ENCODE assay signal across 8 cellular contexts in genomic region chr9:35791321-35791921, GRCh38. TPM values are rescaled to one million over a fixed set of nuclear protein-coding genes. Genes with fewer than 3 reads are reported as not detected.
DNase-seq lines count a peak whose midpoint lies in the region; ATAC-seq and TF ChIP-seq lines count a peak whose summit lies in the region.

Gene NPR2, plus strand, starts transcription at chr9:35791591. Its CDS starts 818 bp downstream, at chr9:35792409.

- peaks cover 0 to 3% of the 10 kb centered on the region in 2 experiments for H3K36me3 ChIP-seq in SK-N-SH (replicated peaks in 1 of 2; ENCODE audit: control insufficient read depth in 1 of 2, insufficient read depth in 2 of 2, low read length in 1 of 2)
- no peaks in the 10 kb centered on the region for H3K36me3 ChIP-seq in upper lobe of right lung

- H3K27ac Mint-ChIP-seq in mesothelial cell of epicardium = peak within 1 kb of the TSS; percentile 81

- WGBS in SK-N-SH (ENCODE audit: low lambda C conversion rate) = 72% methylated on average over 56 of the region's 62 CpGs

- H3F3A ChIP-seq in SK-N-SH (replicated peaks; ENCODE audit: insufficient read depth) = peaks cover 4% of the 10 kb centered on the region

- TF ChIP-seq CTCF in SK-N-SH (IDR thresholded peaks at IDR 0.05) = no peak
- TF ChIP-seq CTCF in epithelial cell of proximal tubule (conservative IDR thresholded peaks at IDR 0.05; ENCODE audit: low read depth, low read length) = no peak
- no peak for TF ChIP-seq CTCF in mesothelial cell of epicardium (IDR thresholded peaks at IDR 0.05; ENCODE audit: unreplicated experiment)
- TF ChIP-seq CTCF in upper lobe of right lung (IDR thresholded peaks at IDR 0.05) = no peak

- H3K4me1 ChIP-seq in SK-N-SH (ENCODE audit: control insufficient read depth in 1 of 2, insufficient read depth in 2 of 2, low read depth in 1 of 2, low read length in 1 of 2) (peaks cover 0 to 12% of the 10 kb centered on the region in 2 experiments; a peak in 1 of 4 replicates), upper lobe of right lung (peaks cover 12% of the 10 kb centered on the region)

- no peak for TF ChIP-seq EP300 in SK-N-SH (IDR thresholded peaks at IDR 0.05; ENCODE audit: borderline replicate concordance in 1 of 2, low read depth in 1 of 2, low read length in 1 of 2)

- H3K4me1 Mint-ChIP-seq in mesothelial cell of epicardium = peaks cover 26% of the 10 kb centered on the region

- H3K79me2 ChIP-seq in SK-N-SH (ENCODE audit: insufficient read depth) = no peaks in the 10 kb centered on the region

- H3K9me3 ChIP-seq in SK-N-SH (no peaks in the 10 kb centered on the region), upper lobe of right lung (no peaks in the 10 kb centered on the region)

- H3K4me2 ChIP-seq in SK-N-SH = 0 out of 2 replicates have a peak within 1 kb of the TSS, but pooled peaks have one; percentile 19

- peaks cover 2% of the 10 kb centered on the region for H3K36me3 Mint-ChIP-seq in mesothelial cell of epicardium

- H3K4me3 Mint-ChIP-seq in mesothelial cell of epicardium = peak within 1 kb of the TSS; percentile 80

- H3K9me2 ChIP-seq in SK-N-SH = no peaks in the 10 kb centered on the region

- H3K9ac ChIP-seq in SK-N-SH = no peak within 1 kb of the TSS

- CTCF ChIA-PET in SK-N-SH (lab: Yijun Ruan, JAX) = interaction anchor here (1.6 to 6.5 kb wide), 4 partner anchors 21 to 90 kb away, joined by 4 to 136 read pairs (median 6); partner anchors contain the start of genes CREB3, SPAG8 and TLN1

- intact Hi-C loops in upper lobe of right lung (cut with DNase I) = loop anchor here (2.0 kb wide), 1 partner anchor 91 kb away; no protein-coding TSS in a partner anchor

- H3K27me3 ChIP-seq in SK-N-SH (ENCODE audit: insufficient read depth) (no peaks in the 10 kb centered on the region), upper lobe of right lung (no peaks in the 10 kb centered on the region)

- ATAC-seq in SK-N-SH treated with all-trans-retinoic acid at 6 μM for 48 hours = no peak
- peak; percentile 60 for ATAC-seq in upper lobe of right lung
- ATAC-seq in GM18502 (IDR thresholded peaks at IDR 0.05; ENCODE audit: poor library complexity, unreplicated experiment) = no peak

- H3K27ac ChIP-seq in SK-N-SH (ENCODE audit: low read depth in 2 of 2, low read length in 1 of 2) (no peak within 1 kb of the TSS), upper lobe of right lung (peak within 1 kb of the TSS; percentile 66)

- no peaks in the 10 kb centered on the region for H4K20me1 ChIP-seq in SK-N-SH (ENCODE audit: insufficient read depth)

- peak within 1 kb of the TSS; percentile 66; the same call in 1 of the 2 replicates for H2AFZ ChIP-seq in SK-N-SH (ENCODE audit: low read depth)

- H3K4me3 ChIP-seq in SK-N-SH (ENCODE audit: low read depth in 2 of 2, low read length in 1 of 2) = no peak within 1 kb of the TSS
- peak within 1 kb of the TSS; percentile 60 for H3K4me3 ChIP-seq in epithelial cell of proximal tubule (ENCODE audit: low read depth, low read length)
- peak within 1 kb of the TSS; percentile 50 for H3K4me3 ChIP-seq in upper lobe of right lung

- POLR2A ChIA-PET in SK-N-SH (lab: Yijun Ruan, JAX) = interaction anchor here (1.0 kb wide), 1 partner anchor 21 kb away, joined by 5 read pairs; the partner anchor contains the start of gene SPAG8

- peak; percentile 71 for DNase-seq in SK-N-SH
- DNase-seq in epithelial cell of proximal tubule (ENCODE audit: low read depth) = no peak
- peak in 1 of 2 experiments; percentile 48 for DNase-seq in mesothelial cell of epicardium (ENCODE audit: low spot score in 2 of 2, unreplicated experiment in 2 of 2)
- DNase-seq in upper lobe of right lung = peak; percentile 65
- no peak for DNase-seq in activated CD4-positive, alpha-beta T cell treated with anti-CD3 and anti-CD28 coated beads for 1 hour
- no peak for DNase-seq in stimulated activated CD4-positive, alpha-beta T cell treated with anti-CD3 and anti-CD28 coated beads, Interleukin-12 subunit alpha, Interleukin-12 subunit beta, amount 100 ng/mL, for 4 hours

- no peaks in the 10 kb centered on the region for H3K27me3 Mint-ChIP-seq in mesothelial cell of epicardium (ENCODE audit: low read depth)

- H3K9me3 Mint-ChIP-seq in mesothelial cell of epicardium = no peaks in the 10 kb centered on the region

- no peak for TF ChIP-seq RAD21 in SK-N-SH (IDR thresholded peaks at IDR 0.05; ENCODE audit: low read length)

TF ChIP-seq in SK-N-SH, 30 proteins besides CTCF, POLR2A, EP300 and RAD21:
- TF ChIP-seq USF1 (IDR thresholded peaks at IDR 0.05; ENCODE audit: borderline replicate concordance, low read depth) (no peak), TAF1 (IDR thresholded peaks at IDR 0.05; ENCODE audit: borderline replicate concordance, low read depth, low read length) (no peak), NRF1 (IDR thresholded peaks at IDR 0.05; ENCODE audit: low read depth, low read length) (no peak)

TF ChIP-seq in SK-N-SH treated with all-trans-retinoic acid at 6 μM for 48 hours, 23 proteins besides CTCF, POLR2A, EP300 and RAD21 (continues in another document):
- TF ChIP-seq ESRRG (CRISPR knock-in tag; IDR thresholded peaks at IDR 0.05) (no peak), OSR1 (CRISPR knock-in tag; IDR thresholded peaks at IDR 0.05) (no peak), PPARA (CRISPR knock-in tag; IDR thresholded peaks at IDR 0.05; ENCODE audit: borderline replicate concordance) (no peak), PATZ1 (CRISPR knock-in tag; IDR thresholded peaks at IDR 0.05; ENCODE audit: borderline replicate concordance) (no peak), ZNF565 (CRISPR knock-in tag; conservative IDR thresholded peaks at IDR 0.05; ENCODE audit: low read depth) (no peak), GLIS3 (CRISPR knock-in tag; IDR thresholded peaks at IDR 0.05) (no peak), TOX (CRISPR knock-in tag; IDR thresholded peaks at IDR 0.05; ENCODE audit: borderline replicate concordance) (no peak), ZNF8 (CRISPR knock-in tag; IDR thresholded peaks at IDR 0.05) (no peak), ZNF70 (CRISPR knock-in tag; IDR thresholded peaks at IDR 0.05) (no peak), ISL1 (CRISPR knock-in tag; IDR thresholded peaks at IDR 0.05) (no peak), TCF4 (CRISPR knock-in tag; IDR thresholded peaks at IDR 0.05; ENCODE audit: borderline replicate concordance) (no peak), ZFP30 (CRISPR knock-in tag; IDR thresholded peaks at IDR 0.05) (no peak), ZC3H10 (CRISPR knock-in tag; IDR thresholded peaks at IDR 0.05) (no peak), ZFP3 (CRISPR knock-in tag; IDR thresholded peaks at IDR 0.05) (no peak), BACH2 (CRISPR knock-in tag; IDR thresholded peaks at IDR 0.05; ENCODE audit: borderline replicate concordance) (no peak), ARNTL (CRISPR knock-in tag; IDR thresholded peaks at IDR 0.05; ENCODE audit: borderline replicate concordance, low read depth) (no peak), CSRNP3 (CRISPR knock-in tag; IDR thresholded peaks at IDR 0.05) (no peak), POU6F1 (CRISPR knock-in tag; IDR thresholded peaks at IDR 0.05; ENCODE audit: borderline replicate concordance, low read depth) (no peak), SNAI2 (CRISPR knock-in tag; IDR thresholded peaks at IDR 0.05) (no peak)

RNA-seq across cellular contexts. Expression of gene NPR2, which starts in this region (rescaled TPM):
- polyA plus RNA-seq in SK-N-SH (2012; rRNA removed) = 12.8 and 13.5 TPM in 2 replicates
- 5.2 and 5.3 TPM in 2 replicates for polyA plus RNA-seq in SK-N-SH (2012; cell fraction: cytosol; rRNA removed)
- 87.1 and 97.9 TPM in 2 replicates for polyA plus RNA-seq in SK-N-SH (2012; cell fraction: nucleus; rRNA removed)
- total RNA-seq in epithelial cell of proximal tubule (7.3 and 11.0 TPM in 2 replicates), mesothelial cell of epicardium (27.2 to 32.4 TPM (median 30.6 TPM) in 3 replicates), upper lobe of right lung (21.7 TPM)

Comparison
In these comparisons a context has a peak if more than half of its experiments do, and no peak if none do; other contexts are left out.
1. DNase-seq: peak in SK-N-SH (single experiment) and upper lobe of right lung (single experiment); none in epithelial cell of proximal tubule (single experiment), activated CD4-positive, alpha-beta T cell treated with anti-CD3 and anti-CD28 coated beads for 1 hour (single experiment) and stimulated activated CD4-positive, alpha-beta T cell treated with anti-CD3 and anti-CD28 coated beads, Interleukin-12 subunit alpha, Interleukin-12 subunit beta, amount 100 ng/mL, for 4 hours (single experiment).
2. H3K4me3 ChIP-seq: peak in epithelial cell of proximal tubule (single experiment) and upper lobe of right lung (single experiment); none in SK-N-SH (0 of 2).